In the genomic region with DNA sequence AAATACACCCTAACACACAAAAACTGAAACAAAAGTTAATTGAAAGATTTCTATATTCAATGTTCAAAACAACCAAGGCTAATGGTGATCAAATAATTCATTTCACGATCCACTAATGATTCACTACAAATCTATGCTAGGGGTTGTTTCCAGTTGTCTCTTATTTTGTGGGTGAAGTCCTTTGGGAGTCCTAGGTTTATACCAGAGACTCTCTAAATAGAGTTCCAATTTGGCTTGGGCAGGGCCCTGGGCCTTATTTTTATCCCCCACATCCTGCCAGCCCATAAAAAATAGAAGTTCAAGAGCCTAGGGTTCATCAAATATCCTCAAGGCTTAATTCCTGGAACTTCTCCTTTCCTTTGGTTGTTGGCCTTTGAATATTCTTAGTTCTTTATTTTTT, we compare ENCODE assay signal across 1 cellular context.
TF ChIP-seq lines count a peak whose summit lies in the region.

No MANE protein-coding gene starts in this region.

TF ChIP-seq in GM12878, 131 proteins besides CTCF, POLR2A, EP300 and RAD21:
- no peak for TF ChIP-seq TCF3 (IDR thresholded peaks at IDR 0.05; ENCODE audit: borderline replicate concordance, insufficient read depth, low read depth, low read length)
- TF ChIP-seq EZH2 (IDR thresholded peaks at IDR 0.05; ENCODE audit: borderline replicate concordance, control insufficient read depth, low read depth, low read length), result no peak
- no peak for TF ChIP-seq REST (IDR thresholded peaks at IDR 0.05; ENCODE audit: low read depth, low read length)
- no peak for TF ChIP-seq KDM1A (IDR thresholded peaks at IDR 0.05; ENCODE audit: borderline replicate concordance)
- TF ChIP-seq, protein P1, sequence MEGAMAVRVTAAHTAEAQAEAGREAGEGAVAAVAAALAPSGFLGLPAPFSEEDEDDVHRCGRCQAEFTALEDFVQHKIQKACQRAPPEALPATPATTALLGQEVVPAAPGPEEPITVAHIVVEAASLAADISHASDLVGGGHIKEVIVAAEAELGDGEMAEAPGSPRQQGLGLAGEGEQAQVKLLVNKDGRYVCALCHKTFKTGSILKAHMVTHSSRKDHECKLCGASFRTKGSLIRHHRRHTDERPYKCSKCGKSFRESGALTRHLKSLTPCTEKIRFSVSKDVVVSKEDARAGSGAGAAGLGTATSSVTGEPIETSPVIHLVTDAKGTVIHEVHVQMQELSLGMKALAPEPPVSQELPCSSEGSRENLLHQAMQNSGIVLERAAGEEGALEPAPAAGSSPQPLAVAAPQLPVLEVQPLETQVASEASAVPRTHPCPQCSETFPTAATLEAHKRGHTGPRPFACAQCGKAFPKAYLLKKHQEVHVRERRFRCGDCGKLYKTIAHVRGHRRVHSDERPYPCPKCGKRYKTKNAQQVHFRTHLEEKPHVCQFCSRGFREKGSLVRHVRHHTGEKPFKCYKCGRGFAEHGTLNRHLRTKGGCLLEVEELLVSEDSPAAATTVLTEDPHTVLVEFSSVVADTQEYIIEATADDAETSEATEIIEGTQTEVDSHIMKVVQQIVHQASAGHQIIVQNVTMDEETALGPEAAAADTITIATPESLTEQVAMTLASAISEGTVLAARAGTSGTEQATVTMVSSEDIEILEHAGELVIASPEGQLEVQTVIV (IDR thresholded peaks at IDR 0.05; ENCODE audit: borderline replicate concordance, partially characterized antibody), result no peak
- TF ChIP-seq, protein P2, sequence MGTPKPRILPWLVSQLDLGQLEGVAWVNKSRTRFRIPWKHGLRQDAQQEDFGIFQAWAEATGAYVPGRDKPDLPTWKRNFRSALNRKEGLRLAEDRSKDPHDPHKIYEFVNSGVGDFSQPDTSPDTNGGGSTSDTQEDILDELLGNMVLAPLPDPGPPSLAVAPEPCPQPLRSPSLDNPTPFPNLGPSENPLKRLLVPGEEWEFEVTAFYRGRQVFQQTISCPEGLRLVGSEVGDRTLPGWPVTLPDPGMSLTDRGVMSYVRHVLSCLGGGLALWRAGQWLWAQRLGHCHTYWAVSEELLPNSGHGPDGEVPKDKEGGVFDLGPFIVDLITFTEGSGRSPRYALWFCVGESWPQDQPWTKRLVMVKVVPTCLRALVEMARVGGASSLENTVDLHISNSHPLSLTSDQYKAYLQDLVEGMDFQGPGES (IDR thresholded peaks at IDR 0.05), result no peak
- TF ChIP-seq SMARCA5 (IDR thresholded peaks at IDR 0.05), result no peak
- no peak for TF ChIP-seq RBBP5 (conservative IDR thresholded peaks at IDR 0.05)
- no peak for TF ChIP-seq YY1 (IDR thresholded peaks at IDR 0.05; ENCODE audit: low read depth, low read length)
